In the genomic region with DNA sequence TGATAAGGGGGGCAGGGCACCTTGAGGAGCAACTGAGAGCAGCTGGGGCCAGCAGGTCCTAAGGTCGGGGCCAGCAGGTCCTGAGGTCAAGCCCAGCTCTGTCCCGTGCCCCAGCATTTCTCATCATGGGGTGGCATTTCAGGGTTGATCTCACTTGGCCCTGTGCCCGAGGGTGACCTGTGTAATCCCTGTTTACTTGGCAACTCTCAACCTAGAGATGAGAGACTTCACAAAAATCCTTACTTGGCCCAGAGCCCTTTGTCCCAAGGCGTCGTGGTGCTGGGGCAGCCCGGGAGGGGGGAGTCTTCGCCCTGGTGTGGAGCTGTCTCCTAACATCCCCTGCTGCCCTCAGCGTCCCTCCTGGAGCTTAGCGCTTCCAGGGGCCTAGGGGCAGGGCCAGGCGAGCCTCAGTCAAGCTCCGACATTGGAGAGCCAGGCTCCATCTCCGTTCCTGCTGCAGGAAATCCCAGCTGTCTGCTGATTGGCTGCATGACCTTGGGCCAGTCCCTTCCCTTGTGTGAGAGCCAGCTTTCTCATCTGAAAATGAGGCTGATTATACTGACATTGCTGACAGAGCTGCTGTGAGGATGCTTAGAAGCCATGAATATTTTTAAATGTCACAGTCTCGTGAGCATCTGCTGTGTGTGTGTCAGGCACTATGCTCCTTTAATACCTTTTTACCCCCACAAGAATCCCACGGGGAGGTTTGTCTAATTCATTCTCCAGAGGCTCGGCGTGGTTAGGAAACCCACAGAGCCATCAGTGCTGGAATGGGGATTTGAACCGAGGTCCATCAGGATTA, we compare ENCODE assay signal across 14 cellular contexts.
DNase-seq lines count a peak whose midpoint lies in the region; ATAC-seq lines count a peak whose summit lies in the region.
"Had no signal": no experiment of that assay in that cellular context is flagged by ENCODE, and none has a peak within 500 bp of the region (broad histone marks: within the 10 kb centered on the region; RNA-seq: fewer than 3 reads in every experiment).

No MANE protein-coding gene starts in this region.

- peak overlapping the region; percentile 13 for H3K27ac ChIP-seq in urinary bladder (ENCODE audit: low read depth)
- H3K27ac ChIP-seq: 22Rv1 had no signal

- H3K4me1 ChIP-seq in urinary bladder (ENCODE audit: insufficient read depth): no peaks in the 10 kb centered on the region

- DNase-seq in DMS 273 (lab: John Stamatoyannopoulos, UW; ENCODE audit: unreplicated experiment) (peak; percentile 18), DMS 273 treated with DMSO at 0.1 percent for 48 hours (lab: John Stamatoyannopoulos, UW) (no peak), amniotic epithelial cell (ENCODE audit: low read depth) (peak; percentile 60), kidney tubule cell (ENCODE audit: low spot score) (peak; percentile 94), activated T-cell treated with anti-CD3 and anti-CD28 coated beads for 4 hours (no peak)
- DNase-seq: activated CD8-positive, alpha-beta memory T cell treated with anti-CD3 and anti-CD28 coated beads, Interleukin-2, amount 10 ng/mL, durations not matched to agents 7 days and 5 days; amygdala; natural killer cell; stimulated activated naive B cell treated with anti-CD40 and anti-IgM and Interleukin-4, amounts not matched to agents 10 μg/mL and 1 μg/mL and 100 μg/mL, for 72 hours; T-helper 2 cell had no signal

- no peaks in the 10 kb centered on the region for H3K36me3 ChIP-seq in urinary bladder (ENCODE audit: insufficient read depth)

- H3K4me3 ChIP-seq in urinary bladder (ENCODE audit: low read depth, low read length): no peak overlapping the region

- ATAC-seq in GM18909 (IDR thresholded peaks at IDR 0.05; ENCODE audit: poor library complexity, unreplicated experiment) (no peak), GM18861 (IDR thresholded peaks at IDR 0.05; ENCODE audit: unreplicated experiment) (no peak)
- ATAC-seq: activated CD8-positive, alpha-beta memory T cell treated with anti-CD3 and anti-CD28 coated beads, Interleukin-2, amount 10 ng/mL, durations not matched to agents 7 days and 5 days; natural killer cell had no signal

- WGBS in urinary bladder: 47% methylated on average over 17 of the region's 17 CpGs

Comparison
In these comparisons a context has a peak if more than half of its experiments do, and no peak if none do; other contexts are left out.
1. DNase-seq: peak in DMS 273 (single experiment), amniotic epithelial cell (single experiment) and kidney tubule cell (single experiment); none in DMS 273 treated with DMSO at 0.1 percent for 48 hours (single experiment) and activated T-cell treated with anti-CD3 and anti-CD28 coated beads for 4 hours (single experiment).